Comparison of ENCODE assay signal across 27 cellular contexts in the genomic region with DNA sequence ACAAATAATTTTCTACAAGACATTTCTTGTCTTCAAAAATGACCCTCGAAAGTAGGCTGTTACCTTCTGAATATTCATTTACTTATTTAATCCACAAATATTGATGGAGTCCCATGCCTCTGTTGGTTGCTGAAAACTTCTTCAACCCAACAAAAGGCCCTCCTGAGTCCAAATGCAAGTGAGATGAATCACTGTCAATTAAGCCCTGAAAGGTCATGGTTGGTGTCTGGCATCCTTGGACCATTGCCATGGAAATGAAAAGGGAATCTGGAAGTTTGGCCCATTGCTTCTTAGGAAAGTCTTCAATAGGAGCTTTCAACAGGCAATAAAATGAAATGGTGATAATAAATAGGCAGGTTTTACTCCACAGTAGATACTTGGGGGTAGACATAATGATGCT.
A peak's percentile ranks its signal among the peaks of the same experiment; 100 is the strongest.
DNase-seq lines count a peak whose midpoint lies in the region; ATAC-seq, FAIRE-seq and TF ChIP-seq lines count a peak whose summit lies in the region.
"Had no signal": no experiment of that assay in that cellular context is flagged by ENCODE, and none has a peak within 500 bp of the region (broad histone marks: within the 10 kb centered on the region; RNA-seq: fewer than 3 reads in every experiment).

No MANE protein-coding gene starts in this region.

- peak overlapping the region; percentile 75; the same call in 1 of the 2 replicates for H3K18ac ChIP-seq in IMR-90 (ENCODE audit: low read depth, low read length)

- H3K79me2 ChIP-seq in endothelial cell of umbilical vein (ENCODE audit: control insufficient read depth, insufficient read depth, low read length) (no peaks in the 10 kb centered on the region), osteoblast (ENCODE audit: insufficient read depth, low read length) (no peaks in the 10 kb centered on the region)

- no peak for FAIRE-seq in endothelial cell of umbilical vein (lab: Jason Lieb, UNC)
- FAIRE-seq in D721Med (lab: Jason Lieb, UNC) = no peak

- H3K23ac ChIP-seq in IMR-90 (ENCODE audit: low read depth, low read length) = no peak overlapping the region

- H2BK20ac ChIP-seq in IMR-90 (ENCODE audit: low read depth, low read length) = 0 out of 2 replicates have a peak overlapping the region, but pooled peaks have one; percentile 65

- BruUV-seq in IMR-90 (replicated peaks; lab: Mats Ljungman, UMichigan) (no TSS peak), endothelial cell of umbilical vein (replicated peaks; lab: Mats Ljungman, UMichigan) (no TSS peak)

- DNase-seq in Daoy (ENCODE audit: low read depth) = peak; percentile 49
- no peak for DNase-seq in IMR-90
- no peak for DNase-seq in endothelial cell of umbilical vein (ENCODE audit: low read depth, low spot score)
- no peak for DNase-seq in osteoblast (ENCODE audit: insufficient read length, low spot score, missing footprints)
- DNase-seq in stimulated activated naive CD8-positive, alpha-beta T cell treated with anti-CD3 and anti-CD28 coated beads, Interleukin-15, amount 100 ng/mL, for 72 hours = no peak
- no peak for DNase-seq in D721Med (ENCODE audit: insufficient read length, low spot score)
- no peak for DNase-seq in anterior cingulate cortex (lab: John Stamatoyannopoulos, UW)
- DNase-seq: activated CD4-positive, alpha-beta T cell treated with anti-CD3 and anti-CD28 coated beads, Interleukin-2, amount 10 ng/mL, durations not matched to agents 7 days and 5 days; cerebellar nuclear complex; esophagus squamous epithelium; HCEC 1CT; head of caudate nucleus; natural killer cell; NCI-H1417 treated with DMSO at 0.1 percent for 48 hours; NCI-H2107; NCI-H510A treated with DMSO at 0.1 percent for 48 hours; Peyer's patch; stimulated activated CD4-positive, alpha-beta T cell treated with anti-CD3 and anti-CD28 coated beads, Interleukin-12 subunit alpha, Interleukin-12 subunit beta, amount 100 ng/mL, for 4 hours; stimulated activated CD4-positive, alpha-beta T cell treated with anti-CD3 and anti-CD28 coated beads, Interleukin-4, amount 100 ng/mL, for 4 hours; stimulated activated naive CD8-positive, alpha-beta T cell treated with anti-CD3 and anti-CD28 coated beads, Interleukin-15, Interleukin-2, amounts not matched to agents 100 U/mL and 50 U/mL, for 24 hours; tibial artery had no signal

- no peak overlapping the region for H3K56ac ChIP-seq in IMR-90 (ENCODE audit: extremely low read depth, insufficient read depth, low read length)

- H3K4ac ChIP-seq in IMR-90 (ENCODE audit: low read depth, low read length) = peak overlapping the region; percentile 63; the same call in 1 of the 2 replicates

- peak overlapping the region; percentile 9 for H2BK5ac ChIP-seq in IMR-90 (ENCODE audit: low read depth, low read length, poor library complexity, severe bottlenecking)

- H4K20me1 ChIP-seq in IMR-90 (ENCODE audit: insufficient read depth, low read length) (no peaks in the 10 kb centered on the region), endothelial cell of umbilical vein (replicated peaks; ENCODE audit: control insufficient read depth, extremely low read depth, insufficient read depth, low read length) (no peaks in the 10 kb centered on the region), osteoblast (ENCODE audit: insufficient read depth, low read length) (no peaks in the 10 kb centered on the region)

- TF ChIP-seq RAD21 in IMR-90 (IDR thresholded peaks at IDR 0.05; ENCODE audit: low read length) = no peak

- H4K8ac ChIP-seq in IMR-90 (ENCODE audit: low read depth in 2 of 2, low read length in 2 of 2) = 0 out of 4 replicates have a peak overlapping the region, but pooled peaks of 1 of the 2 experiments have one; percentile 64

- no peak overlapping the region; the same call in 1 of the 2 replicates for H4K5ac ChIP-seq in IMR-90 (ENCODE audit: low read depth, low read length)

- no peak overlapping the region for H2AK5ac ChIP-seq in IMR-90 (ENCODE audit: low read depth, low read length)

- H3K9me1 ChIP-seq in IMR-90 (ENCODE audit: insufficient read depth, low read length) (no peaks in the 10 kb centered on the region), endothelial cell of umbilical vein (replicated peaks; ENCODE audit: control insufficient read depth, extremely low read depth, insufficient read depth, low read length) (no peaks in the 10 kb centered on the region)

- H2BK120ac ChIP-seq in IMR-90 (ENCODE audit: low read depth, low read length) = peak overlapping the region; percentile 86

- H4K91ac ChIP-seq in IMR-90 (ENCODE audit: insufficient read depth, low read depth, low read length) = peak overlapping the region; percentile 31; the same call in 1 of the 2 replicates

- no peak overlapping the region for H3K4me2 ChIP-seq in IMR-90 (ENCODE audit: low read depth, low read length)
- no peak overlapping the region for H3K4me2 ChIP-seq in endothelial cell of umbilical vein (ENCODE audit: insufficient read depth, low read length)
- no peak overlapping the region for H3K4me2 ChIP-seq in osteoblast (ENCODE audit: insufficient read depth, low read length)

- H3K27ac Mint-ChIP-seq in stimulated activated naive CD8-positive, alpha-beta T cell treated with anti-CD3 and anti-CD28 coated beads, Interleukin-15, amount 100 ng/mL, for 72 hours = no peak overlapping the region
- H3K27ac Mint-ChIP-seq: activated CD4-positive, alpha-beta T cell treated with anti-CD3 and anti-CD28 coated beads, Interleukin-2, amount 10 ng/mL, durations not matched to agents 7 days and 5 days; activated naive CD4-positive, alpha-beta T cell treated with anti-CD3 and anti-CD28 coated beads, Interleukin-2, amount 50 U/mL, for 24 hours; B cell; natural killer cell had no signal

- H2AFZ ChIP-seq in IMR-90 (replicated peaks; ENCODE audit: low read length, poor library complexity) = no peak overlapping the region
- H2AFZ ChIP-seq in endothelial cell of umbilical vein (ENCODE audit: low read depth, low read length) = no peak overlapping the region
- H2AFZ ChIP-seq in osteoblast (ENCODE audit: low read length) = no peak overlapping the region

- dilution Hi-C loops in IMR-90 (cut with HindIII; ENCODE audit: low sequenced_read_pairs, unreplicated experiment) = no loop called here
- dilution Hi-C loops in endothelial cell of umbilical vein (cut with MboI; ENCODE audit: extremely low pct_ligation_motif_present, low sequenced_read_pairs) = no loop called here

- H3K27ac ChIP-seq in IMR-90 (ENCODE audit: insufficient read depth, low read length) (no peak overlapping the region), endothelial cell of umbilical vein (ENCODE audit: insufficient read depth, low read depth, low read length) (no peak overlapping the region), osteoblast (ENCODE audit: low read depth, low read length) (peak overlapping the region; percentile 88)
- H3K27ac ChIP-seq: esophagus squamous epithelium, Peyer's patch, right atrium auricular region, SK-N-MC, tibial artery, VCaP had no signal

- peaks cover 12% of the 10 kb centered on the region; the same call in 1 of the 2 replicates for H3K4me1 ChIP-seq in IMR-90 (ENCODE audit: control insufficient read depth, insufficient read depth, low read length)
- peaks cover 2% of the 10 kb centered on the region for H3K4me1 ChIP-seq in endothelial cell of umbilical vein (ENCODE audit: control insufficient read depth, extremely low read depth, insufficient read depth, low read length)
- H3K4me1 ChIP-seq in osteoblast (ENCODE audit: insufficient read depth, low read length) = peaks cover 40% of the 10 kb centered on the region
- H3K4me1 ChIP-seq: esophagus squamous epithelium, Peyer's patch, right atrium auricular region had no signal

- no peak overlapping the region for H3K14ac ChIP-seq in IMR-90 (replicated peaks; ENCODE audit: low read depth, low read length)

- H3K36me3 ChIP-seq in IMR-90 (ENCODE audit: control insufficient read depth, insufficient read depth, low read length) (no peaks in the 10 kb centered on the region), endothelial cell of umbilical vein (ENCODE audit: control insufficient read depth in 2 of 2, extremely low read depth in 1 of 2, insufficient read depth in 2 of 2, low read length in 2 of 2) (no peaks in the 10 kb centered on the region), osteoblast (ENCODE audit: insufficient read depth, low read length) (no peaks in the 10 kb centered on the region)
- H3K36me3 ChIP-seq: esophagus squamous epithelium, Peyer's patch, right atrium auricular region, tibial artery had no signal

- no CpG with 5 or more reads among the region's 1 CpG for WGBS in IMR-90 (ENCODE audit: extremely low coverage in 2 of 2, insufficient read length in 1 of 2), 2 experiments

- CTCF ChIA-PET in IMR-90 (lab: Yijun Ruan, JAX) (interaction anchor here (0.6 kb wide), 1 partner anchor 901 kb away, joined by 3 read pairs; a partner anchor contains a TSS), endothelial cell of umbilical vein (lab: Charles Lee) (interaction anchor here (0.9 to 1.3 kb wide), 3 partner anchors 9 to 193 kb away, joined by 3 to 4 read pairs (median 4); no protein-coding TSS in a partner anchor)

- H2AK9ac ChIP-seq in IMR-90 (replicated peaks; ENCODE audit: low read depth, low read length, poor library complexity) = no peak overlapping the region

- peak overlapping the region; percentile 79; the same call in 2 of the 3 replicates for H2BK15ac ChIP-seq in IMR-90 (ENCODE audit: low read depth, low read length)

- no peak for TF ChIP-seq POLR2A in IMR-90 (IDR thresholded peaks at IDR 0.05; ENCODE audit: low read depth, low read length)
- no peak for TF ChIP-seq POLR2A in endothelial cell of umbilical vein (IDR thresholded peaks at IDR 0.05; ENCODE audit: low read depth, low read length)

- H3K9me3 ChIP-seq in IMR-90 (ENCODE audit: control insufficient read depth, insufficient read depth, low read length) (no peaks in the 10 kb centered on the region), endothelial cell of umbilical vein (replicated peaks; ENCODE audit: control insufficient read depth, insufficient read depth, low read length) (no peaks in the 10 kb centered on the region), osteoblast (ENCODE audit: low read depth, low read length) (no peaks in the 10 kb centered on the region)
- H3K9me3 ChIP-seq: esophagus squamous epithelium, Peyer's patch, right atrium auricular region, tibial artery had no signal

- H3K27me3 ChIP-seq in IMR-90 (ENCODE audit: control insufficient read depth, insufficient read depth, low read length) = no peaks in the 10 kb centered on the region
- H3K27me3 ChIP-seq in endothelial cell of umbilical vein (ENCODE audit: control insufficient read depth in 2 of 2, insufficient read depth in 2 of 2, low read length in 2 of 2) = no peaks in the 10 kb centered on the region
- no peaks in the 10 kb centered on the region for H3K27me3 ChIP-seq in osteoblast (ENCODE audit: insufficient read depth, low read length)
- H3K27me3 ChIP-seq: esophagus squamous epithelium, Peyer's patch, right atrium auricular region, tibial artery had no signal

- ATAC-seq in IMR-90 (ENCODE audit: low read depth) (no peak), HG02852 (IDR thresholded peaks at IDR 0.05; ENCODE audit: unreplicated experiment) (no peak)
- no peak for ATAC-seq in stimulated activated naive CD8-positive, alpha-beta T cell treated with anti-CD3 and anti-CD28 coated beads, Interleukin-15, amount 100 ng/mL, for 72 hours
- ATAC-seq: natural killer cell; stimulated activated naive CD8-positive, alpha-beta T cell treated with anti-CD3 and anti-CD28 coated beads, Interleukin-15, Interleukin-2, amounts not matched to agents 100 U/mL and 50 U/mL, for 24 hours had no signal

- in situ Hi-C loops in IMR-90 (cut with MboI; ENCODE audit: low sequenced_read_pairs) = loop anchor here (25.0 kb wide), 1 partner anchor 1561 kb away; no protein-coding TSS in a partner anchor

- H3K4me1 Mint-ChIP-seq in stimulated activated naive CD8-positive, alpha-beta T cell treated with anti-CD3 and anti-CD28 coated beads, Interleukin-15, amount 100 ng/mL, for 72 hours = no peaks in the 10 kb centered on the region
- H3K4me1 Mint-ChIP-seq: activated CD4-positive, alpha-beta T cell treated with anti-CD3 and anti-CD28 coated beads, Interleukin-2, amount 10 ng/mL, durations not matched to agents 7 days and 5 days; activated naive CD4-positive, alpha-beta T cell treated with anti-CD3 and anti-CD28 coated beads, Interleukin-2, amount 50 U/mL, for 24 hours; B cell; natural killer cell had no signal

- intact Hi-C loops in IMR-90 (cut with micrococcal nuclease) = loop anchor here (10.0 kb wide), 1 partner anchor 919 kb away; a partner anchor contains a TSS
- intact Hi-C loops in endothelial cell of umbilical vein (cut with micrococcal nuclease) = no loop called here

- H3K9ac ChIP-seq in IMR-90 (ENCODE audit: low read depth, low read length) (no peak overlapping the region), endothelial cell of umbilical vein (replicated peaks; ENCODE audit: extremely low read depth, insufficient read depth, low read length) (no peak overlapping the region)

- POLR2A ChIA-PET in IMR-90 (lab: Charles Lee; ENCODE audit: unreplicated experiment) = interaction anchor here (0.6 kb wide), 1 partner anchor 1775 kb away, joined by 9 read pairs; no protein-coding TSS in a partner anchor
- POLR2A ChIA-PET in endothelial cell of umbilical vein (lab: Charles Lee) = no interaction called here

- no peak overlapping the region for H3K4me3 Mint-ChIP-seq in stimulated activated naive CD8-positive, alpha-beta T cell treated with anti-CD3 and anti-CD28 coated beads, Interleukin-15, amount 100 ng/mL, for 72 hours
- H3K4me3 Mint-ChIP-seq: activated CD4-positive, alpha-beta T cell treated with anti-CD3 and anti-CD28 coated beads, Interleukin-2, amount 10 ng/mL, durations not matched to agents 7 days and 5 days; activated naive CD4-positive, alpha-beta T cell treated with anti-CD3 and anti-CD28 coated beads, Interleukin-2, amount 50 U/mL, for 24 hours; B cell; natural killer cell had no signal

- H3K4me3 ChIP-seq in IMR-90 (ENCODE audit: insufficient read depth, low read depth, low read length) (no peak overlapping the region), endothelial cell of umbilical vein (replicated peaks in 1 of 3; ENCODE audit: insufficient read depth in 1 of 3, low read depth in 1 of 3, low read length in 3 of 3) (no peak overlapping the region), osteoblast (ENCODE audit: insufficient read depth, low read length) (no peak overlapping the region)
- H3K4me3 ChIP-seq: esophagus squamous epithelium, Peyer's patch, right atrium auricular region, SK-N-MC, tibial artery had no signal

- H3K9me3 Mint-ChIP-seq in stimulated activated naive CD8-positive, alpha-beta T cell treated with anti-CD3 and anti-CD28 coated beads, Interleukin-15, amount 100 ng/mL, for 72 hours = peaks cover 0 to under 1% of the 10 kb centered on the region in 2 donors
- H3K9me3 Mint-ChIP-seq: activated CD4-positive, alpha-beta T cell treated with anti-CD3 and anti-CD28 coated beads, Interleukin-2, amount 10 ng/mL, durations not matched to agents 7 days and 5 days; activated naive CD4-positive, alpha-beta T cell treated with anti-CD3 and anti-CD28 coated beads, Interleukin-2, amount 50 U/mL, for 24 hours; natural killer cell had no signal

- peaks cover 2% of the 10 kb centered on the region for H3K27me3 Mint-ChIP-seq in stimulated activated naive CD8-positive, alpha-beta T cell treated with anti-CD3 and anti-CD28 coated beads, Interleukin-15, amount 100 ng/mL, for 72 hours

- TF ChIP-seq CTCF in IMR-90 (conservative IDR thresholded peaks at IDR 0.05; ENCODE audit: low read depth, low read length) = no peak
- TF ChIP-seq CTCF in endothelial cell of umbilical vein (IDR thresholded peaks at IDR 0.05; ENCODE audit: extremely low read depth in 1 of 2, insufficient read depth in 1 of 2, low read depth in 1 of 2, low read length in 2 of 2) = no peak
- no peak for TF ChIP-seq CTCF in osteoblast (IDR thresholded peaks at IDR 0.05; ENCODE audit: extremely low read depth, low read depth, low read length)
- TF ChIP-seq CTCF in D721Med (IDR thresholded peaks at IDR 0.05; ENCODE audit: insufficient read depth, missing control alignments) = no peak

- H3K79me1 ChIP-seq in IMR-90 (ENCODE audit: low read depth in 1 of 2, low read length in 2 of 2) = no peaks in the 10 kb centered on the region
